Comparison of ENCODE assay signal across 2 cellular contexts in genomic region chr17:56891751-56892150, GRCh38.
A peak's percentile ranks its signal among the peaks of the same experiment; 100 is the strongest.
TF ChIP-seq lines count a peak whose summit lies in the region.

No MANE protein-coding gene starts in this region.

TF ChIP-seq in WTC11, 78 proteins besides CTCF, POLR2A, EP300 and RAD21 (continues in another document):
- TF ChIP-seq NFYB (CRISPR knock-in tag; conservative IDR thresholded peaks at IDR 0.05; ENCODE audit: low read depth) (no peak), IRF1 (CRISPR knock-in tag; IDR thresholded peaks at IDR 0.05) (no peak), KAT7 (CRISPR knock-in tag; IDR thresholded peaks at IDR 0.05; ENCODE audit: borderline replicate concordance) (no peak), TP53 (CRISPR knock-in tag; IDR thresholded peaks at IDR 0.05) (no peak), SMAD4 (CRISPR knock-in tag; IDR thresholded peaks at IDR 0.05) (no peak), ATF3 (CRISPR knock-in tag; conservative IDR thresholded peaks at IDR 0.05) (no peak), FOXP1 (CRISPR knock-in tag; IDR thresholded peaks at IDR 0.05; ENCODE audit: borderline replicate concordance) (no peak), NR2C2 (CRISPR knock-in tag; IDR thresholded peaks at IDR 0.05) (no peak), CBFB (CRISPR knock-in tag; IDR thresholded peaks at IDR 0.05; ENCODE audit: low read depth) (no peak), ZNF425 (CRISPR knock-in tag; conservative IDR thresholded peaks at IDR 0.05) (no peak), ZNF423 (CRISPR knock-in tag; IDR thresholded peaks at IDR 0.05) (no peak), ZNF121 (CRISPR knock-in tag; IDR thresholded peaks at IDR 0.05) (no peak)
- TF ChIP-seq, protein P1, sequence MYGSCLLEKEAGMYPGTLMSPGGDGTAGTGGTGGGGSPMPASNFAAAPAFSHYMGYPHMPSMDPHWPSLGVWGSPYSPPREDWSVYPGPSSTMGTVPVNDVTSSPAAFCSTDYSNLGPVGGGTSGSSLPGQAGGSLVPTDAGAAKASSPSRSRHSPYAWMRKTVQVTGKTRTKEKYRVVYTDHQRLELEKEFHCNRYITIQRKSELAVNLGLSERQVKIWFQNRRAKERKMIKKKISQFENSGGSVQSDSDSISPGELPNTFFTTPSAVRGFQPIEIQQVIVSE (CRISPR knock-in tag; IDR thresholded peaks at IDR 0.05; ENCODE audit: borderline replicate concordance), result no peak
- TF ChIP-seq, protein P2, sequence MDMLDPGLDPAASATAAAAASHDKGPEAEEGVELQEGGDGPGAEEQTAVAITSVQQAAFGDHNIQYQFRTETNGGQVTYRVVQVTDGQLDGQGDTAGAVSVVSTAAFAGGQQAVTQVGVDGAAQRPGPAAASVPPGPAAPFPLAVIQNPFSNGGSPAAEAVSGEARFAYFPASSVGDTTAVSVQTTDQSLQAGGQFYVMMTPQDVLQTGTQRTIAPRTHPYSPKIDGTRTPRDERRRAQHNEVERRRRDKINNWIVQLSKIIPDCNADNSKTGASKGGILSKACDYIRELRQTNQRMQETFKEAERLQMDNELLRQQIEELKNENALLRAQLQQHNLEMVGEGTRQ (CRISPR knock-in tag; IDR thresholded peaks at IDR 0.05), result no peak
- TF ChIP-seq, protein P3, sequence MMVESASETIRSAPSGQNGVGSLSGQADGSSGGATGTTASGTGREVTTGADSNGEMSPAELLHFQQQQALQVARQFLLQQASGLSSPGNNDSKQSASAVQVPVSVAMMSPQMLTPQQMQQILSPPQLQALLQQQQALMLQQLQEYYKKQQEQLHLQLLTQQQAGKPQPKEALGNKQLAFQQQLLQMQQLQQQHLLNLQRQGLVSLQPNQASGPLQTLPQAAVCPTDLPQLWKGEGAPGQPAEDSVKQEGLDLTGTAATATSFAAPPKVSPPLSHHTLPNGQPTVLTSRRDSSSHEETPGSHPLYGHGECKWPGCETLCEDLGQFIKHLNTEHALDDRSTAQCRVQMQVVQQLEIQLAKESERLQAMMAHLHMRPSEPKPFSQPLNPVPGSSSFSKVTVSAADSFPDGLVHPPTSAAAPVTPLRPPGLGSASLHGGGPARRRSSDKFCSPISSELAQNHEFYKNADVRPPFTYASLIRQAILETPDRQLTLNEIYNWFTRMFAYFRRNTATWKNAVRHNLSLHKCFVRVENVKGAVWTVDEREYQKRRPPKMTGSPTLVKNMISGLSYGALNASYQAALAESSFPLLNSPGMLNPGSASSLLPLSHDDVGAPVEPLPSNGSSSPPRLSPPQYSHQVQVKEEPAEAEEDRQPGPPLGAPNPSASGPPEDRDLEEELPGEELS (CRISPR knock-in tag; IDR thresholded peaks at IDR 0.05), result no peak
- TF ChIP-seq, protein P4, sequence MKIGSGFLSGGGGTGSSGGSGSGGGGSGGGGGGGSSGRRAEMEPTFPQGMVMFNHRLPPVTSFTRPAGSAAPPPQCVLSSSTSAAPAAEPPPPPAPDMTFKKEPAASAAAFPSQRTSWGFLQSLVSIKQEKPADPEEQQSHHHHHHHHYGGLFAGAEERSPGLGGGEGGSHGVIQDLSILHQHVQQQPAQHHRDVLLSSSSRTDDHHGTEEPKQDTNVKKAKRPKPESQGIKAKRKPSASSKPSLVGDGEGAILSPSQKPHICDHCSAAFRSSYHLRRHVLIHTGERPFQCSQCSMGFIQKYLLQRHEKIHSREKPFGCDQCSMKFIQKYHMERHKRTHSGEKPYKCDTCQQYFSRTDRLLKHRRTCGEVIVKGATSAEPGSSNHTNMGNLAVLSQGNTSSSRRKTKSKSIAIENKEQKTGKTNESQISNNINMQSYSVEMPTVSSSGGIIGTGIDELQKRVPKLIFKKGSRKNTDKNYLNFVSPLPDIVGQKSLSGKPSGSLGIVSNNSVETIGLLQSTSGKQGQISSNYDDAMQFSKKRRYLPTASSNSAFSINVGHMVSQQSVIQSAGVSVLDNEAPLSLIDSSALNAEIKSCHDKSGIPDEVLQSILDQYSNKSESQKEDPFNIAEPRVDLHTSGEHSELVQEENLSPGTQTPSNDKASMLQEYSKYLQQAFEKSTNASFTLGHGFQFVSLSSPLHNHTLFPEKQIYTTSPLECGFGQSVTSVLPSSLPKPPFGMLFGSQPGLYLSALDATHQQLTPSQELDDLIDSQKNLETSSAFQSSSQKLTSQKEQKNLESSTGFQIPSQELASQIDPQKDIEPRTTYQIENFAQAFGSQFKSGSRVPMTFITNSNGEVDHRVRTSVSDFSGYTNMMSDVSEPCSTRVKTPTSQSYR (CRISPR knock-in tag; IDR thresholded peaks at IDR 0.05), result no peak

TF ChIP-seq in H1, 55 proteins besides CTCF, POLR2A, EP300 and RAD21:
- 0 out of 2 replicates have a peak, but pooled peaks have one; percentile 9 for TF ChIP-seq JUND (IDR thresholded peaks at IDR 0.05; ENCODE audit: low read length)
- no peak for TF ChIP-seq SRF (IDR thresholded peaks at IDR 0.05; ENCODE audit: low read depth, low read length)
- TF ChIP-seq EGR1 (IDR thresholded peaks at IDR 0.05; ENCODE audit: borderline replicate concordance, low read depth, low read length), result 0 out of 2 replicates have a peak, but pooled peaks have one; percentile 19
- TF ChIP-seq HDAC6 (IDR thresholded peaks at IDR 0.05; ENCODE audit: low read depth, low read length), result no peak
- no peak for TF ChIP-seq EZH2 (IDR thresholded peaks at IDR 0.05; ENCODE audit: low read depth, low read length, severe bottlenecking)
- no peak for TF ChIP-seq CBX8 (IDR thresholded peaks at IDR 0.05; ENCODE audit: borderline replicate concordance, low read depth, low read length)
- TF ChIP-seq TAF1 (IDR thresholded peaks at IDR 0.05; ENCODE audit: low read depth, low read length), result no peak
- 0 out of 2 replicates have a peak, but pooled peaks have one; percentile 20 for TF ChIP-seq BACH1 (IDR thresholded peaks at IDR 0.05; ENCODE audit: low read length)
- TF ChIP-seq SIN3A (conservative IDR thresholded peaks at IDR 0.05 in 1 of 2, IDR thresholded peaks at IDR 0.05 in 1 of 2; ENCODE audit: low read depth in 1 of 2, low read length in 2 of 2), result 0 out of 4 replicates have a peak, but pooled peaks of 1 of the 2 experiments have one; percentile 40
- TF ChIP-seq RBBP5 (IDR thresholded peaks at IDR 0.05; ENCODE audit: borderline replicate concordance, low read depth, low read length), result no peak
- TF ChIP-seq RNF2 (IDR thresholded peaks at IDR 0.05; ENCODE audit: borderline replicate concordance, low read depth, low read length, missing control alignments, poor library complexity, severe bottlenecking), result no peak
- no peak for TF ChIP-seq RXRA (IDR thresholded peaks at IDR 0.05; ENCODE audit: insufficient read depth, low read depth, low read length)
- no peak for TF ChIP-seq ATF3 (IDR thresholded peaks at IDR 0.05; ENCODE audit: insufficient read depth, low read depth, low read length)
TF ChIP-seq in H1: peak in this region for 4.
